19 cellular contexts compared by ENCODE assay signal in genomic region chr13:64007334-64007733, GRCh38.
A peak's percentile ranks its signal among the peaks of the same experiment; 100 is the strongest.
DNase-seq lines count a peak whose midpoint lies in the region; ATAC-seq, FAIRE-seq and TF ChIP-seq lines count a peak whose summit lies in the region.
"Had no signal": no experiment of that assay in that cellular context is flagged by ENCODE, and none has a peak within 500 bp of the region (broad histone marks: within the 10 kb centered on the region; RNA-seq: fewer than 3 reads in every experiment).

No MANE protein-coding gene starts in this region.

- H3K36me3 ChIP-seq in SU-DHL-6 (ENCODE audit: low read length) (no peaks in the 10 kb centered on the region), PC-3 (ENCODE audit: low read depth, low read length) (no peaks in the 10 kb centered on the region), ascending aorta (no peaks in the 10 kb centered on the region)
- H3K36me3 ChIP-seq: BLaER1 treated with 17β-estradiol and CSF1 and Interleukin-3, amounts not matched to agents 10 nM and 100 nM had no signal

- H3K9me2 ChIP-seq in SU-DHL-6 (replicated peaks; ENCODE audit: insufficient read depth, low read length): no peaks in the 10 kb centered on the region
- H3K9me2 ChIP-seq in PC-3 (replicated peaks; ENCODE audit: low read length): no peaks in the 10 kb centered on the region

- no peaks in the 10 kb centered on the region for H4K20me1 ChIP-seq in SU-DHL-6 (ENCODE audit: low read depth, low read length)
- no peaks in the 10 kb centered on the region for H4K20me1 ChIP-seq in PC-3 (ENCODE audit: low read length)
- H4K20me1 ChIP-seq: BLaER1 treated with 17β-estradiol and CSF1 and Interleukin-3, amounts not matched to agents 10 nM and 100 nM had no signal

- intact Hi-C loops in PC-3 (cut with micrococcal nuclease): no loop called here
- intact Hi-C loops in ascending aorta (cut with DNase I): no loop called here

- POLR2A ChIA-PET in PC-3 (lab: Charles Lee; ENCODE audit: unreplicated experiment): no interaction called here

- H3K4me3 ChIP-seq in SU-DHL-6 (ENCODE audit: insufficient read depth, low read length, poor library complexity, severe bottlenecking): no peak overlapping the region
- no peak overlapping the region for H3K4me3 ChIP-seq in choroid plexus epithelial cell (ENCODE audit: low read depth, low read length)
- H3K4me3 ChIP-seq in PC-3 (ENCODE audit: low read length): no peak overlapping the region
- H3K4me3 ChIP-seq in ascending aorta: no peak overlapping the region
- H3K4me3 ChIP-seq: BLaER1 treated with 17β-estradiol and CSF1 and Interleukin-3, amounts not matched to agents 10 nM and 100 nM; K562 had no signal

- H3K9me3 ChIP-seq in SU-DHL-6 (ENCODE audit: insufficient read depth, low read length) (no peaks in the 10 kb centered on the region), PC-3 (ENCODE audit: low read length) (no peaks in the 10 kb centered on the region), ascending aorta (no peaks in the 10 kb centered on the region)
- H3K9me3 ChIP-seq: BLaER1 treated with 17β-estradiol and CSF1 and Interleukin-3, amounts not matched to agents 10 nM and 100 nM had no signal

- peak; percentile 58 for FAIRE-seq in G401.6 (lab: Jason Lieb, UNC)
- FAIRE-seq: H1, K562 had no signal

- H3K27ac ChIP-seq in SU-DHL-6 (ENCODE audit: low read depth, low read length): no peak overlapping the region
- no peak overlapping the region for H3K27ac ChIP-seq in PC-3 (ENCODE audit: low read length)
- no peak overlapping the region for H3K27ac ChIP-seq in ascending aorta
- H3K27ac ChIP-seq: 22Rv1; BLaER1 treated with 17β-estradiol and CSF1 and Interleukin-3, amounts not matched to agents 10 nM and 100 nM had no signal

- H2AFZ ChIP-seq in SU-DHL-6 (ENCODE audit: low read depth, low read length, severe bottlenecking) (peak overlapping the region; percentile 6), PC-3 (ENCODE audit: low read length) (no peak overlapping the region)

- H3K4me2 ChIP-seq in SU-DHL-6 (ENCODE audit: low read depth, low read length, poor library complexity, severe bottlenecking): no peak overlapping the region
- H3K4me2 ChIP-seq in PC-3 (ENCODE audit: low read length): no peak overlapping the region
- H3K4me2 ChIP-seq: BLaER1 treated with 17β-estradiol and CSF1 and Interleukin-3, amounts not matched to agents 10 nM and 100 nM had no signal

- DNase-seq in A172 (ENCODE audit: low spot score) (peak; percentile 3), choroid plexus epithelial cell (ENCODE audit: low read depth) (peak; percentile 31), PC-3 (no peak), ascending aorta (ENCODE audit: low spot score in 2 of 2) (no peak)
- DNase-seq: CD8-positive, alpha-beta T cell; COR-L47; DMS 273 treated with DMSO at 0.1 percent for 48 hours; DMS53; DND-41; GF-D8; H9 had no signal

- H3K4me1 ChIP-seq in PC-3 (ENCODE audit: insufficient read depth, low read length) (no peaks in the 10 kb centered on the region), ascending aorta (no peaks in the 10 kb centered on the region)
- H3K4me1 ChIP-seq: BLaER1 treated with 17β-estradiol and CSF1 and Interleukin-3, amounts not matched to agents 10 nM and 100 nM had no signal

- H3K9ac ChIP-seq in SU-DHL-6 (ENCODE audit: low read length) (no peak overlapping the region), PC-3 (ENCODE audit: low read length) (no peak overlapping the region)
- H3K9ac ChIP-seq: BLaER1 treated with 17β-estradiol and CSF1 and Interleukin-3, amounts not matched to agents 10 nM and 100 nM had no signal

- H3F3A ChIP-seq in SU-DHL-6 (ENCODE audit: insufficient read depth) (no peaks in the 10 kb centered on the region), PC-3 (ENCODE audit: low read length, unreplicated experiment) (no peaks in the 10 kb centered on the region)

- ATAC-seq in HG02759 (IDR thresholded peaks at IDR 0.05; ENCODE audit: unreplicated experiment) (no peak), PC-3 (no peak), GM19324 (IDR thresholded peaks at IDR 0.05; ENCODE audit: low FRiP score, unreplicated experiment) (no peak)
- ATAC-seq: CD8-positive, alpha-beta T cell; K562 had no signal

- TF ChIP-seq CTCF in SU-DHL-6 (IDR thresholded peaks at IDR 0.05; ENCODE audit: insufficient read depth, low read length, poor library complexity, severe bottlenecking): no peak
- TF ChIP-seq CTCF in choroid plexus epithelial cell (conservative IDR thresholded peaks at IDR 0.05; ENCODE audit: low read depth, low read length): no peak
- no peak for TF ChIP-seq CTCF in PC-3 (conservative IDR thresholded peaks at IDR 0.05; ENCODE audit: low read depth, low read length)
- no peak for TF ChIP-seq CTCF in ascending aorta (IDR thresholded peaks at IDR 0.05)

- no peaks in the 10 kb centered on the region for H3K79me2 ChIP-seq in SU-DHL-6 (ENCODE audit: insufficient read depth, low read length)
- no peaks in the 10 kb centered on the region for H3K79me2 ChIP-seq in PC-3 (ENCODE audit: low read length)

- no peaks in the 10 kb centered on the region for H3K27me3 ChIP-seq in SU-DHL-6 (ENCODE audit: low read length)
- no peaks in the 10 kb centered on the region for H3K27me3 ChIP-seq in PC-3 (ENCODE audit: low read length)
- no peaks in the 10 kb centered on the region for H3K27me3 ChIP-seq in ascending aorta
- H3K27me3 ChIP-seq: BLaER1 treated with 17β-estradiol and CSF1 and Interleukin-3, amounts not matched to agents 10 nM and 100 nM had no signal

- BruUV-seq in PC-3 (replicated peaks; lab: Mats Ljungman, UMichigan): no TSS peak

- CTCF ChIA-PET in PC-3 (lab: Charles Lee): no interaction called here

Comparison
In these comparisons a context has a peak if more than half of its experiments do, and no peak if none do; other contexts are left out.
1. DNase-seq: peak in A172 (single experiment) and choroid plexus epithelial cell (single experiment); none in PC-3 (single experiment) and ascending aorta (0 of 2).